Comparison of ENCODE assay signal across 17 cellular contexts in the genomic region with DNA sequence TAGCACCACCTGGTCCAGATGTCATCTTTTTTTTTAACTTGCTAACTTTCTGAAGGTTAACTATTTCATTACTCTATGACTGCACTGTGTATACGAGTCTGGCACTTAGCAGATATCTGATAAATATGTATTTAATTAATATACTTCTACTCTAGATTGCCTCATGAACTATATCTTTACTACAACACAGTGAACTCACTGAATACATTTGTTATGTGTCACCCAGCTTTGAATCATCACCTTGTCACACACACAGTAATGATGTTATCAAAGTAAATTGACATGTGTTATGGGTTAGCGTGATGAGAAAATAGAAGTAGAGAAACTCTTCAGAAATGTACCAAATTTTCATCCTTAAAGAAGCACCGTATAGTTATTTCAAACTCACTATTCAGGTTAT.
"Had no signal": no experiment of that assay in that cellular context is flagged by ENCODE, and none has a peak within 500 bp of the region (broad histone marks: within the 10 kb centered on the region; RNA-seq: fewer than 3 reads in every experiment).

No MANE protein-coding gene starts in this region.

- DNase-seq: activated CD4-positive, alpha-beta T cell treated with anti-CD3 and anti-CD28 coated beads, Interleukin-2, amount 10 ng/mL, durations not matched to agents 24 days and 14 days; activated CD8-positive, alpha-beta memory T cell treated with anti-CD3 and anti-CD28 coated beads, Interleukin-2, amount 50 U/mL, for 4 hours; activated naive CD4-positive, alpha-beta T cell treated with anti-CD3 and anti-CD28 coated beads for 36 hours; activated T-cell treated with anti-CD3 and anti-CD28 coated beads, Interleukin-2, amount 50 U/mL, for 4 hours; aorta; cerebellar nuclear complex; cortex of kidney; effector CD4-positive, alpha-beta T cell; nucleus accumbens; sigmoid colon; stimulated activated CD4-positive, alpha-beta T cell treated with anti-CD3 and anti-CD28 coated beads, Interleukin-4, amount 100 ng/mL, for 24 hours; T-helper 9 cell; testis; upper lobe of left lung had no signal

- H3K4me1 ChIP-seq: breast epithelium, sigmoid colon, testis, upper lobe of left lung had no signal

- H3K27ac ChIP-seq: breast epithelium, sigmoid colon, testis, upper lobe of left lung had no signal

- H3K4me3 ChIP-seq: breast epithelium, sigmoid colon, testis, upper lobe of left lung had no signal

- H3K27me3 ChIP-seq: breast epithelium, sigmoid colon, testis, upper lobe of left lung had no signal

- H3K36me3 ChIP-seq: breast epithelium, sigmoid colon, upper lobe of left lung had no signal

- ATAC-seq: activated T-cell treated with anti-CD3 and anti-CD28 coated beads, Interleukin-2, amount 50 U/mL, for 4 hours; esophagus mucosa; stimulated activated effector memory CD8-positive, alpha-beta T cell treated with anti-CD3 and anti-CD28 coated beads, Interleukin-12 subunit alpha, Interleukin-12 subunit beta, amount 100 ng/mL, for 72 hours had no signal

- H3K9me3 ChIP-seq: breast epithelium, sigmoid colon, testis, upper lobe of left lung had no signal
